Comparison of ENCODE assay signal across 8 cellular contexts in the genomic region with DNA sequence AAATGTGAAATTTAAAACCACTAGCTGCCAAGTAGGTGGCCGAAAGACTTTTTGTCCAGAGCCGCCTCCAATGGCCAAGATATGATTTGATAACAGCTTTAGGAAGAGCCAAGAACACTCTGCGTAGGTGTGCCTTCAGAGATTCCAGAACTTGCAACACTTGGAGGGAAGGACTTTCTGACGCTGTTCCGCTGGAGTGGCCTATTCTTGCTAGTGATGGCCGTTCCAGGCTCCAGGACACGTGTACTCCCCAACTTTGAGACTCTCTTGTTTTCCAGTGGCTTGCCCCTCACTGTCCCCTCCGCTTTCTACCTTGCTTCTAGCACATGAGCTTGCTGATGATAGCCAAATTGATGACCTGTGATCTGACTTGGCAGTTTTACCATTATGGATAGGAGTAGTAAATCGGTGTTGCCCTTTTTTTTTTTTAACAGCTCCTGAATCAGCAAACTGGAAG. TPM values are rescaled to one million over a fixed set of nuclear protein-coding genes. Genes with fewer than 3 reads are reported as not detected.
DNase-seq lines count a peak whose midpoint lies in the region; ATAC-seq and TF ChIP-seq lines count a peak whose summit lies in the region.

No MANE protein-coding gene starts in this region.

- no peak for TF ChIP-seq POLR2A in right lobe of liver (IDR thresholded peaks at IDR 0.05)

- peaks cover 0 to 24% (median 20%) of the 10 kb centered on the region in 4 donors for H3K36me3 ChIP-seq in right lobe of liver

- peak; percentile 52 to 64 (median 56) for ATAC-seq in right lobe of liver
- no peak for ATAC-seq in HG02970 (IDR thresholded peaks at IDR 0.05; ENCODE audit: low FRiP score, unreplicated experiment)

- peak overlapping the region; percentile 99 for H3K27ac ChIP-seq in right lobe of liver
- peak overlapping the region; percentile 89 for H3K27ac ChIP-seq in substantia nigra (ENCODE audit: low read depth, low read length, poor library complexity, severe bottlenecking)

- TF ChIP-seq CTCF in GM10266 (IDR thresholded peaks at IDR 0.05; ENCODE audit: control insufficient read depth, insufficient read depth, low read depth, missing control alignments) (no peak), right lobe of liver (IDR thresholded peaks at IDR 0.05) (no peak)

- intact Hi-C loops in right lobe of liver (cut with DNase I): no loop called here

- DNase-seq in A172 (ENCODE audit: low spot score): peak; percentile 63
- peak; percentile 18 for DNase-seq in GM10266 (ENCODE audit: extremely low spot score)
- DNase-seq in RKO (ENCODE audit: low spot score): peak; percentile 83
- DNase-seq in dermis blood vessel endothelial cell: peak; percentile 73
- DNase-seq in right lobe of liver: peak; percentile 46 to 84 (median 76)
- peak in 16 of 49 donors; percentile 2 to 60 (median 25) for DNase-seq in substantia nigra (lab: John Stamatoyannopoulos, UW)
- DNase-seq in stimulated activated CD4-positive, alpha-beta T cell treated with anti-CD3 and anti-CD28 coated beads, Interleukin-4, amount 100 ng/mL, for 1 hour: no peak

- peaks cover 3 to 65% (median 26%) of the 10 kb centered on the region in 4 donors for H3K4me1 ChIP-seq in right lobe of liver

- no peaks in the 10 kb centered on the region for H3K9me3 ChIP-seq in right lobe of liver

- H3K27me3 ChIP-seq in right lobe of liver: no peaks in the 10 kb centered on the region

- 8% methylated on average over 8 of the region's 9 CpGs for WGBS in right lobe of liver (ENCODE audit: insufficient coverage, low coverage, low lambda C conversion rate, missing lambda C conversion rate)

- H3K4me3 ChIP-seq in right lobe of liver: peak overlapping the region; percentile 59 to 87 (median 83)

RNA-seq across cellular contexts. Expression of a gene that starts 1.0 kb away (rescaled TPM):
- 436 and 466 TPM in 2 replicates for total RNA-seq in A172 (2014; rRNA removed; shearing (Covaris generic))
- total RNA-seq in dermis blood vessel endothelial cell (224 and 251 TPM in 2 replicates), right lobe of liver (100 to 1,000 TPM; 213 to 552 (median 407) TPM)
